ENCODE assay signal across 1 cellular context in genomic region chr18:10139783-10140410, GRCh38.
TF ChIP-seq lines count a peak whose summit lies in the region.

No MANE protein-coding gene starts in this region.

TF ChIP-seq in SK-N-SH treated with all-trans-retinoic acid at 6 μM for 48 hours, 23 proteins besides CTCF, POLR2A, EP300 and RAD21 (continued from another document):
- TF ChIP-seq CSRNP3 (CRISPR knock-in tag; IDR thresholded peaks at IDR 0.05) (no peak), PATZ1 (CRISPR knock-in tag; IDR thresholded peaks at IDR 0.05; ENCODE audit: borderline replicate concordance) (no peak), ZNF8 (CRISPR knock-in tag; IDR thresholded peaks at IDR 0.05) (no peak), TCF4 (CRISPR knock-in tag; IDR thresholded peaks at IDR 0.05; ENCODE audit: borderline replicate concordance) (no peak), ZNF70 (CRISPR knock-in tag; IDR thresholded peaks at IDR 0.05) (no peak)
